Comparison of ENCODE assay signal across 24 cellular contexts in genomic region chr13:85413664-85414063, GRCh38.
A peak's percentile ranks its signal among the peaks of the same experiment; 100 is the strongest.
DNase-seq lines count a peak whose midpoint lies in the region; ATAC-seq and TF ChIP-seq lines count a peak whose summit lies in the region.
"Had no signal": no experiment of that assay in that cellular context is flagged by ENCODE, and none has a peak within 500 bp of the region (broad histone marks: within the 10 kb centered on the region; RNA-seq: fewer than 3 reads in every experiment).

No MANE protein-coding gene starts in this region.

- no peak overlapping the region for H4K8ac ChIP-seq in IMR-90 (ENCODE audit: low read depth in 2 of 2, low read length in 2 of 2)

- in situ Hi-C loops in IMR-90 (cut with MboI; ENCODE audit: low sequenced_read_pairs): no loop called here

- H3K9me3 ChIP-seq in IMR-90 (ENCODE audit: control insufficient read depth, insufficient read depth, low read length): no peaks in the 10 kb centered on the region
- no peaks in the 10 kb centered on the region for H3K9me3 ChIP-seq in Karpas-422 (ENCODE audit: low read length)
- H3K9me3 ChIP-seq in adipocyte (ENCODE audit: control insufficient read depth, low read length): no peaks in the 10 kb centered on the region
- H3K9me3 ChIP-seq: BE2C, BLaER1 had no signal

- no peak overlapping the region for H3K4me3 Mint-ChIP-seq in activated CD8-positive, alpha-beta T cell treated with anti-CD3 and anti-CD28 coated beads, Interleukin-2, amount 10 ng/mL, durations not matched to agents 7 days and 5 days
- H3K4me3 Mint-ChIP-seq: CD14-positive monocyte; CD4-positive, alpha-beta memory T cell; CD4-positive, CD25-positive, alpha-beta regulatory T cell; CD8-positive, alpha-beta memory T cell had no signal

- H2BK20ac ChIP-seq in IMR-90 (ENCODE audit: low read depth, low read length): no peak overlapping the region

- H3K9me1 ChIP-seq in IMR-90 (ENCODE audit: insufficient read depth, low read length): no peaks in the 10 kb centered on the region

- WGBS in IMR-90 (ENCODE audit: extremely low coverage in 2 of 2, insufficient read length in 1 of 2), 2 experiments: no CpG with 5 or more reads among the region's 2 CpGs

- H2AFZ ChIP-seq in IMR-90 (replicated peaks; ENCODE audit: low read length, poor library complexity) (no peak overlapping the region), Karpas-422 (ENCODE audit: low read length) (peak overlapping the region; percentile 15; the same call in 1 of the 2 replicates)

- intact Hi-C loops in IMR-90 (cut with micrococcal nuclease): no loop called here

- no peak overlapping the region for H4K5ac ChIP-seq in IMR-90 (ENCODE audit: low read depth, low read length)

- no peak overlapping the region for H2AK9ac ChIP-seq in IMR-90 (replicated peaks; ENCODE audit: low read depth, low read length, poor library complexity)

- POLR2A ChIA-PET in IMR-90 (lab: Charles Lee; ENCODE audit: unreplicated experiment): no interaction called here
- POLR2A ChIA-PET in activated CD8-positive, alpha-beta T cell treated with anti-CD3 and anti-CD28 coated beads, Interleukin-2, amount 10 ng/mL, durations not matched to agents 7 days and 5 days (lab: Charles Lee): no interaction called here

- H3K79me1 ChIP-seq in IMR-90 (ENCODE audit: low read depth in 1 of 2, low read length in 2 of 2): no peaks in the 10 kb centered on the region

- H3K27me3 ChIP-seq in IMR-90 (ENCODE audit: control insufficient read depth, insufficient read depth, low read length): no peaks in the 10 kb centered on the region
- no peaks in the 10 kb centered on the region for H3K27me3 ChIP-seq in Karpas-422 (ENCODE audit: low read length)
- H3K27me3 ChIP-seq in adipocyte (replicated peaks; ENCODE audit: control insufficient read depth, insufficient read depth, low read length): no peaks in the 10 kb centered on the region
- H3K27me3 ChIP-seq: BE2C, BLaER1 had no signal

- no peaks in the 10 kb centered on the region for H3K9me2 ChIP-seq in Karpas-422 (replicated peaks; ENCODE audit: insufficient read depth, low read length)

- no peaks in the 10 kb centered on the region for H3K79me2 ChIP-seq in Karpas-422 (ENCODE audit: low read length)

- no peak overlapping the region for H3K27ac Mint-ChIP-seq in activated CD8-positive, alpha-beta T cell treated with anti-CD3 and anti-CD28 coated beads, Interleukin-2, amount 10 ng/mL, durations not matched to agents 7 days and 5 days
- H3K27ac Mint-ChIP-seq: CD14-positive monocyte; CD4-positive, alpha-beta memory T cell; CD4-positive, CD25-positive, alpha-beta regulatory T cell; CD8-positive, alpha-beta memory T cell had no signal

- H3K4me1 Mint-ChIP-seq in activated CD8-positive, alpha-beta T cell treated with anti-CD3 and anti-CD28 coated beads, Interleukin-2, amount 10 ng/mL, durations not matched to agents 7 days and 5 days (ENCODE audit: low read depth): no peaks in the 10 kb centered on the region
- H3K4me1 Mint-ChIP-seq: CD14-positive monocyte; CD4-positive, alpha-beta memory T cell; CD4-positive, CD25-positive, alpha-beta regulatory T cell; CD8-positive, alpha-beta memory T cell had no signal

- no peak overlapping the region for H3K4ac ChIP-seq in IMR-90 (ENCODE audit: low read depth, low read length)

- H3K56ac ChIP-seq in IMR-90 (ENCODE audit: extremely low read depth, insufficient read depth, low read length): no peak overlapping the region

- dilution Hi-C loops in IMR-90 (cut with HindIII; ENCODE audit: low sequenced_read_pairs, unreplicated experiment): no loop called here

- H3K4me2 ChIP-seq in IMR-90 (ENCODE audit: low read depth, low read length): no peak overlapping the region
- H3K4me2 ChIP-seq in Karpas-422 (ENCODE audit: low read depth, low read length, poor library complexity, severe bottlenecking): no peak overlapping the region
- H3K4me2 ChIP-seq: BLaER1 had no signal

- H3K4me3 ChIP-seq in IMR-90 (ENCODE audit: insufficient read depth, low read depth, low read length) (no peak overlapping the region), Karpas-422 (ENCODE audit: low read length) (no peak overlapping the region), adipocyte (ENCODE audit: low read length) (no peak overlapping the region)
- H3K4me3 ChIP-seq: BLaER1, GM12878 had no signal

- no peak for TF ChIP-seq RAD21 in IMR-90 (IDR thresholded peaks at IDR 0.05; ENCODE audit: low read length)

- H3K4me1 ChIP-seq in IMR-90 (ENCODE audit: control insufficient read depth, insufficient read depth, low read length): no peaks in the 10 kb centered on the region
- peaks cover 9% of the 10 kb centered on the region; the same call in 1 of the 2 replicates for H3K4me1 ChIP-seq in Karpas-422 (ENCODE audit: low read length)
- H3K4me1 ChIP-seq in adipocyte (ENCODE audit: control insufficient read depth, insufficient read depth, low read length): no peaks in the 10 kb centered on the region
- H3K4me1 ChIP-seq: BE2C, BLaER1 had no signal

- H3K18ac ChIP-seq in IMR-90 (ENCODE audit: low read depth, low read length): no peak overlapping the region

- no peak overlapping the region for H2BK120ac ChIP-seq in IMR-90 (ENCODE audit: low read depth, low read length)

- no peak for TF ChIP-seq POLR2A in IMR-90 (IDR thresholded peaks at IDR 0.05; ENCODE audit: low read depth, low read length)

- no peak overlapping the region for H2AK5ac ChIP-seq in IMR-90 (ENCODE audit: low read depth, low read length)

- no peaks in the 10 kb centered on the region for H3K9me3 Mint-ChIP-seq in activated CD8-positive, alpha-beta T cell treated with anti-CD3 and anti-CD28 coated beads, Interleukin-2, amount 10 ng/mL, durations not matched to agents 7 days and 5 days (ENCODE audit: insufficient read depth)

- CTCF ChIA-PET in IMR-90 (lab: Yijun Ruan, JAX): no interaction called here
- CTCF ChIA-PET in activated CD8-positive, alpha-beta T cell treated with anti-CD3 and anti-CD28 coated beads, Interleukin-2, amount 10 ng/mL, durations not matched to agents 7 days and 5 days (lab: Charles Lee): no interaction called here

- ATAC-seq in IMR-90 (ENCODE audit: low read depth) (no peak), HG03095 (IDR thresholded peaks at IDR 0.05; ENCODE audit: unreplicated experiment) (no peak)
- ATAC-seq in activated CD8-positive, alpha-beta T cell treated with anti-CD3 and anti-CD28 coated beads, Interleukin-2, amount 10 ng/mL, durations not matched to agents 7 days and 5 days: no peak

- H3K23ac ChIP-seq in IMR-90 (ENCODE audit: low read depth, low read length): no peak overlapping the region

- H2BK15ac ChIP-seq in IMR-90 (ENCODE audit: low read depth, low read length): no peak overlapping the region

- H4K20me1 ChIP-seq in IMR-90 (ENCODE audit: insufficient read depth, low read length): no peaks in the 10 kb centered on the region
- H4K20me1 ChIP-seq in Karpas-422 (ENCODE audit: insufficient read depth, low read depth, low read length): no peaks in the 10 kb centered on the region
- H4K20me1 ChIP-seq: BLaER1 had no signal

- H3K36me3 ChIP-seq in IMR-90 (ENCODE audit: control insufficient read depth, insufficient read depth, low read length) (no peaks in the 10 kb centered on the region), Karpas-422 (ENCODE audit: insufficient read depth, low read length) (no peaks in the 10 kb centered on the region), adipocyte (ENCODE audit: control insufficient read depth, insufficient read depth, low read length, severe bottlenecking) (no peaks in the 10 kb centered on the region)
- H3K36me3 ChIP-seq: BE2C, BLaER1 had no signal

- BruUV-seq in IMR-90 (replicated peaks; lab: Mats Ljungman, UMichigan): no TSS peak

- H3K36me3 Mint-ChIP-seq in activated CD8-positive, alpha-beta T cell treated with anti-CD3 and anti-CD28 coated beads, Interleukin-2, amount 10 ng/mL, durations not matched to agents 7 days and 5 days (ENCODE audit: low read depth): no peaks in the 10 kb centered on the region
- H3K36me3 Mint-ChIP-seq: CD14-positive monocyte; CD4-positive, alpha-beta memory T cell; CD4-positive, CD25-positive, alpha-beta regulatory T cell; CD8-positive, alpha-beta memory T cell had no signal

- H4K91ac ChIP-seq in IMR-90 (ENCODE audit: insufficient read depth, low read depth, low read length): no peak overlapping the region

- no peak overlapping the region for H3K9ac ChIP-seq in IMR-90 (ENCODE audit: low read depth, low read length)
- no peak overlapping the region for H3K9ac ChIP-seq in Karpas-422 (ENCODE audit: low read length)
- H3K9ac ChIP-seq in adipocyte (ENCODE audit: low read length): no peak overlapping the region
- H3K9ac ChIP-seq: BLaER1 had no signal

- H3K27me3 Mint-ChIP-seq in activated CD8-positive, alpha-beta T cell treated with anti-CD3 and anti-CD28 coated beads, Interleukin-2, amount 10 ng/mL, durations not matched to agents 7 days and 5 days (ENCODE audit: low read depth): no peaks in the 10 kb centered on the region
- H3K27me3 Mint-ChIP-seq: CD4-positive, alpha-beta memory T cell; CD4-positive, CD25-positive, alpha-beta regulatory T cell; CD8-positive, alpha-beta memory T cell had no signal

- no peak overlapping the region for H2BK5ac ChIP-seq in IMR-90 (ENCODE audit: low read depth, low read length, poor library complexity, severe bottlenecking)

- no peak overlapping the region for H3K27ac ChIP-seq in IMR-90 (ENCODE audit: insufficient read depth, low read length)
- H3K27ac ChIP-seq in Karpas-422 (ENCODE audit: low read length): no peak overlapping the region
- H3K27ac ChIP-seq: BLaER1 had no signal

- no peak overlapping the region for H3K14ac ChIP-seq in IMR-90 (replicated peaks; ENCODE audit: low read depth, low read length)

- DNase-seq in IMR-90 (no peak), Karpas-422 (no peak), adipocyte (ENCODE audit: low read depth) (peak; percentile 18), SKM-1 treated with dmso at 0.1 percent for 144 hours (lab: John Stamatoyannopoulos, UW; ENCODE audit: unreplicated experiment) (no peak)
- no peak for DNase-seq in activated CD8-positive, alpha-beta T cell treated with anti-CD3 and anti-CD28 coated beads, Interleukin-2, amount 10 ng/mL, durations not matched to agents 7 days and 5 days
- DNase-seq: 8988T; ACHN; BE2C; C1 segment of cervical spinal cord; CD4-positive, alpha-beta memory T cell; CD4-positive, CD25-positive, alpha-beta regulatory T cell; CD8-positive, alpha-beta memory T cell; COR-L47; DMS 273 treated with DMSO at 0.1 percent for 48 hours; DMS153; DMS53; DMS79; DND-41; EL; GDM1 had no signal

- TF ChIP-seq CTCF in IMR-90 (conservative IDR thresholded peaks at IDR 0.05; ENCODE audit: low read depth, low read length): no peak

TF ChIP-seq in IMR-90, 13 proteins besides CTCF, POLR2A, EP300 and RAD21 (continues in another document):
- TF ChIP-seq MAZ (IDR thresholded peaks at IDR 0.05; ENCODE audit: borderline replicate concordance, low read depth, low read length) (no peak), ELK1 (IDR thresholded peaks at IDR 0.05; ENCODE audit: borderline replicate concordance, low read depth, low read length) (no peak)
